23 cellular contexts compared by ENCODE assay signal in the genomic region with DNA sequence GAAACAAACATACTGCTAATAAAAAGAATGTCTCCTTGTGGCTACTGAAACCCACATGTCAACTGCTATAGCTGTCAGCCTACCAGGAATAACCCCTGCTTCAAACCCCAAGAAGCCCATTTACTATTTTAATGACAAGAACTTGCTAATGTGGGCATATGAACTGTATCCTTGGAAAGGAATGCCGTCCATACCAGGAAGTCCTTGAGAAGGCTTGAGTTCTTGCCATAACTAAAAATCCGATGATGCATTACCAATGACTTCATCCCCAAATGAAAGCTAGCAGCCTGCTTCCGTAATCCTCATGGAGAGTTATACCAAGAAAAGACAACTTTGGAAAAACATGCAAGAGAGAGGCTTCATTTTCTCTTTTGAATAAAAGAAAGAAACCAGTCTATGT. TPM values are rescaled to one million over a fixed set of nuclear protein-coding genes. Genes with fewer than 3 reads are reported as not detected.
DNase-seq lines count a peak whose midpoint lies in the region; ATAC-seq, FAIRE-seq and TF ChIP-seq lines count a peak whose summit lies in the region.
"Had no signal": no experiment of that assay in that cellular context is flagged by ENCODE, and none has a peak within 500 bp of the region (broad histone marks: within the 10 kb centered on the region; RNA-seq: fewer than 3 reads in every experiment).

No MANE protein-coding gene starts in this region.

- no peaks in the 10 kb centered on the region; the same call in 1 of the 2 replicates for H3K9me2 ChIP-seq in PC-9 (ENCODE audit: insufficient read depth)

- CTCF ChIA-PET in PC-9 (lab: Charles Lee): no interaction called here

- H3K27ac ChIP-seq in PC-9: no peak overlapping the region
- H3K27ac ChIP-seq: right lobe of liver had no signal

- no peaks in the 10 kb centered on the region for H4K20me1 ChIP-seq in PC-9 (ENCODE audit: insufficient read depth)

- H2AFZ ChIP-seq in PC-9: no peak overlapping the region

- no peaks in the 10 kb centered on the region for H3K36me3 Mint-ChIP-seq in glutamatergic neuron (ENCODE audit: unreplicated experiment)
- H3K36me3 Mint-ChIP-seq: mesothelial cell of epicardium had no signal

- POLR2A ChIA-PET in PC-9 (lab: Charles Lee; ENCODE audit: unreplicated experiment): interaction anchor here (0.6 kb wide), 1 partner anchor 268 kb away, joined by 3 read pairs; the partner anchor contains the start of gene SELENOT

- H3K4me2 ChIP-seq in PC-9: no peak overlapping the region

- H3K4me3 ChIP-seq in epithelial cell of esophagus (ENCODE audit: low read length) (no peak overlapping the region), PC-9 (no peak overlapping the region)
- H3K4me3 ChIP-seq: right lobe of liver, tibial nerve had no signal

- no peak for ATAC-seq in HG02642 (IDR thresholded peaks at IDR 0.05; ENCODE audit: poor library complexity, unreplicated experiment)
- no peak for ATAC-seq in GM19397 (IDR thresholded peaks at IDR 0.05; ENCODE audit: unreplicated experiment)
- ATAC-seq: right lobe of liver had no signal

- DNase-seq in AG08395 (ENCODE audit: low spot score) (peak; percentile 62), HTR-8/SVneo (ENCODE audit: insufficient read length, low spot score) (peak; percentile 21), epithelial cell of esophagus (ENCODE audit: low read depth) (peak; percentile 61), myocyte (ENCODE audit: low read depth) (peak; percentile 87), glutamatergic neuron (no peak), PC-9 (no peak)
- DNase-seq: ACHN; activated CD4-positive, alpha-beta T cell treated with anti-CD3 and anti-CD28 coated beads, Interleukin-2, amount 10 ng/mL, durations not matched to agents 7 days and 5 days; activated naive CD4-positive, alpha-beta T cell treated with anti-CD3 and anti-CD28 coated beads, Interleukin-2, amount 50 U/mL, for 16 hours; activated T-cell treated with anti-CD3 and anti-CD28 coated beads for 4 hours; COR-L47; endodermal cell; MM.1S; NCI-H2029; NCI-H524; PC-3; right lobe of liver had no signal

- no peak overlapping the region for H3K27ac Mint-ChIP-seq in glutamatergic neuron (ENCODE audit: unreplicated experiment)
- H3K27ac Mint-ChIP-seq: activated CD4-positive, alpha-beta T cell treated with anti-CD3 and anti-CD28 coated beads, Interleukin-2, amount 10 ng/mL, durations not matched to agents 7 days and 5 days; endodermal cell; mesothelial cell of epicardium had no signal

- H3F3A ChIP-seq in PC-9 (ENCODE audit: insufficient read depth, low read depth): no peaks in the 10 kb centered on the region

- H3K4me1 Mint-ChIP-seq in glutamatergic neuron (ENCODE audit: low read depth, unreplicated experiment): no peaks in the 10 kb centered on the region
- H3K4me1 Mint-ChIP-seq: central memory CD8-positive, alpha-beta T cell had no signal

- no peaks in the 10 kb centered on the region for H3K9me3 ChIP-seq in PC-9 (ENCODE audit: insufficient read depth, low read depth)
- H3K9me3 ChIP-seq: right lobe of liver, tibial nerve had no signal

- no peak overlapping the region for H3K4me3 Mint-ChIP-seq in glutamatergic neuron (ENCODE audit: unreplicated experiment)
- H3K4me3 Mint-ChIP-seq: activated CD4-positive, alpha-beta T cell treated with anti-CD3 and anti-CD28 coated beads, Interleukin-2, amount 10 ng/mL, durations not matched to agents 7 days and 5 days; central memory CD8-positive, alpha-beta T cell; endodermal cell; mesothelial cell of epicardium had no signal

- no peaks in the 10 kb centered on the region for H3K27me3 ChIP-seq in PC-9 (ENCODE audit: insufficient read depth, low read depth)
- H3K27me3 ChIP-seq: right lobe of liver, tibial nerve had no signal

- H3K36me3 ChIP-seq in PC-9 (ENCODE audit: low read depth): no peaks in the 10 kb centered on the region
- H3K36me3 ChIP-seq: right lobe of liver, tibial nerve had no signal

- no peaks in the 10 kb centered on the region for H3K79me2 ChIP-seq in PC-9 (ENCODE audit: low read depth)

- no peaks in the 10 kb centered on the region for H3K9me3 Mint-ChIP-seq in glutamatergic neuron (ENCODE audit: unreplicated experiment)
- H3K9me3 Mint-ChIP-seq: activated CD4-positive, alpha-beta T cell treated with anti-CD3 and anti-CD28 coated beads, Interleukin-2, amount 10 ng/mL, durations not matched to agents 7 days and 5 days; central memory CD8-positive, alpha-beta T cell; mesothelial cell of epicardium had no signal

- H3K27me3 Mint-ChIP-seq in glutamatergic neuron (ENCODE audit: unreplicated experiment): peaks cover 3% of the 10 kb centered on the region

- intact Hi-C loops in PC-9 (cut with micrococcal nuclease; ENCODE audit: unreplicated experiment): no loop called here

- BruUV-seq in PC-9 (replicated peaks; lab: Mats Ljungman, UMichigan): no TSS peak

- TF ChIP-seq CTCF in epithelial cell of esophagus (IDR thresholded peaks at IDR 0.05; ENCODE audit: insufficient read depth, low read depth, low read length, missing control alignments): no peak
- TF ChIP-seq CTCF in glutamatergic neuron (IDR thresholded peaks at IDR 0.05; ENCODE audit: partially characterized antibody, unreplicated experiment): no peak
- TF ChIP-seq CTCF in PC-9 (conservative IDR thresholded peaks at IDR 0.05): no peak

- no peak for FAIRE-seq in HTR-8/SVneo (lab: Jason Lieb, UNC)
- FAIRE-seq: GM19239 had no signal

- peaks cover 5% of the 10 kb centered on the region; the same call in 1 of the 2 replicates for H3K4me1 ChIP-seq in PC-9 (replicated peaks; ENCODE audit: insufficient read depth)
- H3K4me1 ChIP-seq: right lobe of liver had no signal

RNA-seq across cellular contexts. Expression of gene MINDY4B, which starts 34.8 kb away (rescaled TPM):
- not detected in 2 replicates for total RNA-seq in myocyte
- not detected for polyA plus RNA-seq in myocyte (2012)
- not detected for total RNA-seq in glutamatergic neuron (ENCODE audit: unreplicated experiment)
- total RNA-seq in PC-9 (2021): not detected in 2 replicates
- total RNA-seq: activated CD4-positive, alpha-beta T cell treated with anti-CD3 and anti-CD28 coated beads, Interleukin-2, amount 10 ng/mL, durations not matched to agents 7 days and 5 days; endodermal cell; mesothelial cell of epicardium; PC-3; right lobe of liver; tibial nerve had no signal

Comparison
In these comparisons a context has a peak if more than half of its experiments do, and no peak if none do; other contexts are left out.
1. DNase-seq: peak in AG08395 (single experiment), HTR-8/SVneo (single experiment), epithelial cell of esophagus (single experiment) and myocyte (single experiment); none in glutamatergic neuron (single experiment) and PC-9 (0 of 2).